In genomic region chr7:23477170-23477525, GRCh38 we compare ENCODE assay signal across 1 cellular context.
TF ChIP-seq lines count a peak whose summit lies in the region.

No MANE protein-coding gene starts in this region.

TF ChIP-seq in HepG2, 621 proteins besides CTCF, POLR2A, EP300 and RAD21:
- TF ChIP-seq ZNF383 (CRISPR knock-in tag; IDR thresholded peaks at IDR 0.05; ENCODE audit: borderline replicate concordance) = no peak
- TF ChIP-seq KDM1A (CRISPR knock-in tag; IDR thresholded peaks at IDR 0.05) = no peak
- TF ChIP-seq FOSL1 (CRISPR knock-in tag; IDR thresholded peaks at IDR 0.05; ENCODE audit: borderline replicate concordance) = no peak
- no peak for TF ChIP-seq BRF2 (CRISPR knock-in tag; IDR thresholded peaks at IDR 0.05)
- TF ChIP-seq TARDBP (CRISPR knock-in tag; IDR thresholded peaks at IDR 0.05) = no peak
- no peak for TF ChIP-seq MAX (IDR thresholded peaks at IDR 0.05)
- no peak for TF ChIP-seq MXI1 (IDR thresholded peaks at IDR 0.05; ENCODE audit: borderline replicate concordance, low read depth, low read length)
- TF ChIP-seq ZBTB26 (CRISPR knock-in tag; IDR thresholded peaks at IDR 0.05; ENCODE audit: borderline replicate concordance) = no peak
- TF ChIP-seq ZNF501 (CRISPR knock-in tag; IDR thresholded peaks at IDR 0.05) = no peak
- no peak for TF ChIP-seq ZNF136 (CRISPR knock-in tag; IDR thresholded peaks at IDR 0.05; ENCODE audit: low read depth)
